Comparison of ENCODE assay signal across 8 cellular contexts in genomic region chr10:132331956-132332749, GRCh38. TPM values are rescaled to one million over a fixed set of nuclear protein-coding genes. Genes with fewer than 3 reads are reported as not detected.
DNase-seq lines count a peak whose midpoint lies in the region; ATAC-seq and TF ChIP-seq lines count a peak whose summit lies in the region.

LRRC27 (plus strand) TSS chr10:132332193; CDS start chr10:132333525, 1,332 bp downstream.

- CTCF ChIA-PET in WTC11 (lab: Charles Lee), result interaction anchor here (0.9 kb wide), 2 partner anchors 19 to 34 kb away, joined by 3 to 4 read pairs; no protein-coding TSS in a partner anchor

- H3K4me1 ChIP-seq in smooth muscle cell (ENCODE audit: low read depth), result peaks cover 24% of the 10 kb centered on the region

- peak within 1 kb of the TSS; percentile 92 for H3K4me3 Mint-ChIP-seq in WTC11
- H3K4me3 Mint-ChIP-seq in immature natural killer cell, result peak within 1 kb of the TSS; percentile 84 to 93 (median 91)

- peaks cover 12% of the 10 kb centered on the region for H3K27me3 Mint-ChIP-seq in WTC11 (ENCODE audit: low read depth)
- H3K27me3 Mint-ChIP-seq in immature natural killer cell (ENCODE audit: low read depth in 3 of 3), result peaks cover 22 to 31% (median 29%) of the 10 kb centered on the region in 3 donors

- peak within 1 kb of the TSS; percentile 64 for H3K27ac ChIP-seq in smooth muscle cell (ENCODE audit: low read depth)

- no peaks in the 10 kb centered on the region for H3K9me3 ChIP-seq in smooth muscle cell (replicated peaks; ENCODE audit: low read depth)

- no peak for TF ChIP-seq CTCF in WTC11 (IDR thresholded peaks at IDR 0.05)
- no peak for TF ChIP-seq CTCF in cardiac fibroblast (IDR thresholded peaks at IDR 0.05; ENCODE audit: low read depth, low read length)
- TF ChIP-seq CTCF in smooth muscle cell (IDR thresholded peaks at IDR 0.05; ENCODE audit: borderline replicate concordance, insufficient read depth, poor library complexity, severe bottlenecking), result no peak

- WGBS in smooth muscle cell (ENCODE audit: low lambda C conversion rate), result 9% methylated on average over 60 of the region's 71 CpGs

- H3K27ac Mint-ChIP-seq in WTC11 (peak within 1 kb of the TSS; percentile 70), immature natural killer cell (peak within 1 kb of the TSS; percentile 83 to 95 (median 92))

- peaks cover 16% of the 10 kb centered on the region for H4K20me1 ChIP-seq in smooth muscle cell (ENCODE audit: low read depth)

- H3K9ac ChIP-seq in smooth muscle cell (ENCODE audit: low read depth), result peak within 1 kb of the TSS; percentile 77

- POLR2A ChIA-PET in WTC11 (lab: Charles Lee), result no interaction called here

- H3K36me3 ChIP-seq in smooth muscle cell (ENCODE audit: low read depth), result no peaks in the 10 kb centered on the region

- peaks cover 43% of the 10 kb centered on the region for H3K79me2 ChIP-seq in smooth muscle cell (ENCODE audit: low read depth)

- H3K4me3 ChIP-seq in cardiac fibroblast (replicated peaks in 1 of 2; ENCODE audit: low read depth in 2 of 2, low read length in 2 of 2), result peak within 1 kb of the TSS; percentile 90 to 95
- peak within 1 kb of the TSS; percentile 71 for H3K4me3 ChIP-seq in smooth muscle cell

- no peaks in the 10 kb centered on the region for H3F3A ChIP-seq in smooth muscle cell (ENCODE audit: low read depth)

- H2AFZ ChIP-seq in smooth muscle cell (ENCODE audit: low read depth), result peak within 1 kb of the TSS; percentile 80

- no peaks in the 10 kb centered on the region for H3K9me3 Mint-ChIP-seq in WTC11
- peaks cover 0 to 1% (median 0%) of the 10 kb centered on the region in 6 donors for H3K9me3 Mint-ChIP-seq in immature natural killer cell

- DNase-seq in AG08396 (ENCODE audit: low spot score), result peak; percentile 100
- peak; percentile 97 for DNase-seq in NCI-H2227 (lab: John Stamatoyannopoulos, UW; ENCODE audit: unreplicated experiment)
- DNase-seq in WTC11 (ENCODE audit: low spot score), result peak; percentile 98
- peak; percentile 97 to 99 for DNase-seq in cardiac fibroblast (ENCODE audit: low read depth in 2 of 2)
- DNase-seq in immature natural killer cell, result peak; percentile 100
- peak; percentile 99 for DNase-seq in smooth muscle cell (lab: John Stamatoyannopoulos, UW; ENCODE audit: unreplicated experiment)

- peaks cover 36% of the 10 kb centered on the region for H3K4me1 Mint-ChIP-seq in WTC11
- peaks cover 72 to 87% of the 10 kb centered on the region in 2 donors for H3K4me1 Mint-ChIP-seq in immature natural killer cell

- peaks cover 6% of the 10 kb centered on the region for H3K36me3 Mint-ChIP-seq in WTC11
- peaks cover 1 to 6% (median 1%) of the 10 kb centered on the region in 3 donors for H3K36me3 Mint-ChIP-seq in immature natural killer cell

- H3K27me3 ChIP-seq in smooth muscle cell (ENCODE audit: low read depth), result no peaks in the 10 kb centered on the region

- peak within 1 kb of the TSS; percentile 91 for H3K4me2 ChIP-seq in smooth muscle cell

- ATAC-seq in GM19023 (IDR thresholded peaks at IDR 0.05; ENCODE audit: unreplicated experiment) (peak; percentile 78), HG03175 (IDR thresholded peaks at IDR 0.05; ENCODE audit: unreplicated experiment) (peak; percentile 77), WTC11 (peak; percentile 86)

TF ChIP-seq in WTC11, 78 proteins besides CTCF, POLR2A, EP300 and RAD21 (continues in another document):
- TF ChIP-seq, protein P1, sequence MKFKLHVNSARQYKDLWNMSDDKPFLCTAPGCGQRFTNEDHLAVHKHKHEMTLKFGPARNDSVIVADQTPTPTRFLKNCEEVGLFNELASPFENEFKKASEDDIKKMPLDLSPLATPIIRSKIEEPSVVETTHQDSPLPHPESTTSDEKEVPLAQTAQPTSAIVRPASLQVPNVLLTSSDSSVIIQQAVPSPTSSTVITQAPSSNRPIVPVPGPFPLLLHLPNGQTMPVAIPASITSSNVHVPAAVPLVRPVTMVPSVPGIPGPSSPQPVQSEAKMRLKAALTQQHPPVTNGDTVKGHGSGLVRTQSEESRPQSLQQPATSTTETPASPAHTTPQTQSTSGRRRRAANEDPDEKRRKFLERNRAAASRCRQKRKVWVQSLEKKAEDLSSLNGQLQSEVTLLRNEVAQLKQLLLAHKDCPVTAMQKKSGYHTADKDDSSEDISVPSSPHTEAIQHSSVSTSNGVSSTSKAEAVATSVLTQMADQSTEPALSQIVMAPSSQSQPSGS (CRISPR knock-in tag; IDR thresholded peaks at IDR 0.05; ENCODE audit: borderline replicate concordance, low read depth), result no peak
- TF ChIP-seq, protein P2, sequence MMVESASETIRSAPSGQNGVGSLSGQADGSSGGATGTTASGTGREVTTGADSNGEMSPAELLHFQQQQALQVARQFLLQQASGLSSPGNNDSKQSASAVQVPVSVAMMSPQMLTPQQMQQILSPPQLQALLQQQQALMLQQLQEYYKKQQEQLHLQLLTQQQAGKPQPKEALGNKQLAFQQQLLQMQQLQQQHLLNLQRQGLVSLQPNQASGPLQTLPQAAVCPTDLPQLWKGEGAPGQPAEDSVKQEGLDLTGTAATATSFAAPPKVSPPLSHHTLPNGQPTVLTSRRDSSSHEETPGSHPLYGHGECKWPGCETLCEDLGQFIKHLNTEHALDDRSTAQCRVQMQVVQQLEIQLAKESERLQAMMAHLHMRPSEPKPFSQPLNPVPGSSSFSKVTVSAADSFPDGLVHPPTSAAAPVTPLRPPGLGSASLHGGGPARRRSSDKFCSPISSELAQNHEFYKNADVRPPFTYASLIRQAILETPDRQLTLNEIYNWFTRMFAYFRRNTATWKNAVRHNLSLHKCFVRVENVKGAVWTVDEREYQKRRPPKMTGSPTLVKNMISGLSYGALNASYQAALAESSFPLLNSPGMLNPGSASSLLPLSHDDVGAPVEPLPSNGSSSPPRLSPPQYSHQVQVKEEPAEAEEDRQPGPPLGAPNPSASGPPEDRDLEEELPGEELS (CRISPR knock-in tag; IDR thresholded peaks at IDR 0.05), result peak; percentile 45
- TF ChIP-seq AR (CRISPR knock-in tag; IDR thresholded peaks at IDR 0.05) (no peak), GTF2I (CRISPR knock-in tag; conservative IDR thresholded peaks at IDR 0.05) (no peak)
- TF ChIP-seq, protein P3, sequence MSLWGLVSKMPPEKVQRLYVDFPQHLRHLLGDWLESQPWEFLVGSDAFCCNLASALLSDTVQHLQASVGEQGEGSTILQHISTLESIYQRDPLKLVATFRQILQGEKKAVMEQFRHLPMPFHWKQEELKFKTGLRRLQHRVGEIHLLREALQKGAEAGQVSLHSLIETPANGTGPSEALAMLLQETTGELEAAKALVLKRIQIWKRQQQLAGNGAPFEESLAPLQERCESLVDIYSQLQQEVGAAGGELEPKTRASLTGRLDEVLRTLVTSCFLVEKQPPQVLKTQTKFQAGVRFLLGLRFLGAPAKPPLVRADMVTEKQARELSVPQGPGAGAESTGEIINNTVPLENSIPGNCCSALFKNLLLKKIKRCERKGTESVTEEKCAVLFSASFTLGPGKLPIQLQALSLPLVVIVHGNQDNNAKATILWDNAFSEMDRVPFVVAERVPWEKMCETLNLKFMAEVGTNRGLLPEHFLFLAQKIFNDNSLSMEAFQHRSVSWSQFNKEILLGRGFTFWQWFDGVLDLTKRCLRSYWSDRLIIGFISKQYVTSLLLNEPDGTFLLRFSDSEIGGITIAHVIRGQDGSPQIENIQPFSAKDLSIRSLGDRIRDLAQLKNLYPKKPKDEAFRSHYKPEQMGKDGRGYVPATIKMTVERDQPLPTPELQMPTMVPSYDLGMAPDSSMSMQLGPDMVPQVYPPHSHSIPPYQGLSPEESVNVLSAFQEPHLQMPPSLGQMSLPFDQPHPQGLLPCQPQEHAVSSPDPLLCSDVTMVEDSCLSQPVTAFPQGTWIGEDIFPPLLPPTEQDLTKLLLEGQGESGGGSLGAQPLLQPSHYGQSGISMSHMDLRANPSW (CRISPR knock-in tag; conservative IDR thresholded peaks at IDR 0.05; ENCODE audit: low read depth), result no peak
- TF ChIP-seq, protein P4, sequence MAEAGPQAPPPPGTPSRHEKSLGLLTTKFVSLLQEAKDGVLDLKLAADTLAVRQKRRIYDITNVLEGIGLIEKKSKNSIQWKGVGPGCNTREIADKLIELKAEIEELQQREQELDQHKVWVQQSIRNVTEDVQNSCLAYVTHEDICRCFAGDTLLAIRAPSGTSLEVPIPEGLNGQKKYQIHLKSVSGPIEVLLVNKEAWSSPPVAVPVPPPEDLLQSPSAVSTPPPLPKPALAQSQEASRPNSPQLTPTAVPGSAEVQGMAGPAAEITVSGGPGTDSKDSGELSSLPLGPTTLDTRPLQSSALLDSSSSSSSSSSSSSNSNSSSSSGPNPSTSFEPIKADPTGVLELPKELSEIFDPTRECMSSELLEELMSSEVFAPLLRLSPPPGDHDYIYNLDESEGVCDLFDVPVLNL (CRISPR knock-in tag; IDR thresholded peaks at IDR 0.05; ENCODE audit: borderline replicate concordance, low read depth), result no peak

RNA-seq across cellular contexts. Expression of gene LRRC27, which starts in this region (rescaled TPM):
- 4.0 to 4.6 TPM (median 4.4 TPM) in 3 replicates for total RNA-seq in WTC11 (2021)
- 1 to 10 TPM; 3.8 to 8.5 (median 8.2) TPM for polyA plus RNA-seq in immature natural killer cell
- total RNA-seq in smooth muscle cell, result 6.3 and 7.6 TPM in 2 replicates
- 11.5 and 12.8 TPM in 2 replicates for polyA plus RNA-seq in smooth muscle cell

Comparison
In these comparisons a context has a peak if more than half of its experiments do, and no peak if none do; other contexts are left out.
1. Peak in every context shown above with its lines: DNase-seq, ATAC-seq, H3K4me3 ChIP-seq and H3K27ac ChIP-seq.